22 cellular contexts compared by ENCODE assay signal in the genomic region with DNA sequence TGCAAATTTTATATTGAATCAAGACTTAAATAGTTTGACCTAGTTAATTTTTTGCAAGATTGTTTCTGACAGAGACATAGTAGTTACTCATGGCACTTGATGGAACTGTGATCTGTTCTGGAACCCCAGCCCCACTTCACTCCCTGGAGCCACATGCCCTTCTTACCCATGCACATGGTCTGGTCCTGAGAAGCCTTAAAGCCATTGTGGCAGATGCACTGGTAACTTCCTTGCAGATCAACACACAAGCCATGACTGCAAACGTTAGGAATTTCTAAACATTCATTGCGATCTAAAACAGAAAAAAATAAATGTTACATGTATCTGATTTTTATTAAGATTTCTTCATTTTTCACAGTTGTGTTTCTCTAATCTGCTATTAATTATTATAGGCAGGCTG.
"Had no signal": no experiment of that assay in that cellular context is flagged by ENCODE, and none has a peak within 500 bp of the region (broad histone marks: within the 10 kb centered on the region; RNA-seq: fewer than 3 reads in every experiment).

No MANE protein-coding gene starts in this region.

- H3K27me3 ChIP-seq: breast epithelium, esophagus squamous epithelium, uterus had no signal

- H3K36me3 ChIP-seq: breast epithelium, esophagus squamous epithelium, uterus had no signal

- H3K27ac ChIP-seq: breast epithelium, esophagus squamous epithelium, parathyroid adenoma, psoas muscle, uterus had no signal

- DNase-seq: activated CD4-positive, alpha-beta memory T cell treated with anti-CD3 and anti-CD28 coated beads for 36 hours; activated CD4-positive, alpha-beta T cell treated with anti-CD3 and anti-CD28 coated beads, Interleukin-2, amount 10 ng/mL, durations not matched to agents 24 days and 14 days; activated CD4-positive, CD25-positive, alpha-beta regulatory T cell treated with anti-CD3 and anti-CD28 coated beads, Interleukin-2, amount 50 U/mL, for 72 hours; activated CD8-positive, alpha-beta memory T cell treated with anti-CD3 and anti-CD28 coated beads, Interleukin-2, amount 50 U/mL, for 48 hours; activated gamma-delta T cell treated with Interleukin-2 at 50 U/mL for 16 hours; activated naive CD4-positive, alpha-beta T cell treated with anti-CD3 and anti-CD28 coated beads, Interleukin-2, amount 50 U/mL, for 16 hours; activated T-cell treated with anti-CD3 and anti-CD28 coated beads, Interleukin-2, amount 50 U/mL, for 4 hours; amniotic stem cell; dermis blood vessel endothelial cell; effector CD8-positive, alpha-beta T cell; esophagus squamous epithelium; hippocampal formation; kidney; naive thymus-derived CD8-positive, alpha-beta T cell; occipital lobe; psoas muscle; stimulated activated CD4-positive, alpha-beta T cell treated with anti-CD3 and anti-CD28 coated beads, Interleukin-4, amount 100 ng/mL, for 1 hour; T-helper 2 cell; uterus had no signal

- H3K4me3 ChIP-seq: breast epithelium, esophagus squamous epithelium, psoas muscle, uterus had no signal

- H3K9me3 ChIP-seq: breast epithelium, esophagus squamous epithelium, psoas muscle, uterus had no signal

- H2AFZ ChIP-seq: parathyroid adenoma had no signal

- H3K9ac ChIP-seq: parathyroid adenoma had no signal

- H3K79me2 ChIP-seq: parathyroid adenoma had no signal

- ATAC-seq: activated T-cell treated with anti-CD3 and anti-CD28 coated beads, Interleukin-2, amount 50 U/mL, for 4 hours; activated T-helper 17 cell treated with anti-CD3 and anti-CD28 coated beads, Interleukin-2, amount 50 U/mL, for 72 hours; naive thymus-derived CD8-positive, alpha-beta T cell; psoas muscle had no signal

- H3K4me1 ChIP-seq: breast epithelium, parathyroid adenoma, psoas muscle, uterus had no signal
